Comparison of ENCODE assay signal across 32 cellular contexts in genomic region chr2:50419778-50420177, GRCh38.
"Had no signal": no experiment of that assay in that cellular context is flagged by ENCODE, and none has a peak within 500 bp of the region (broad histone marks: within the 10 kb centered on the region; RNA-seq: fewer than 3 reads in every experiment).

No MANE protein-coding gene starts in this region.

- H3K9me3 ChIP-seq: MG63 had no signal

- H3K27me3 ChIP-seq: MG63 had no signal

- DNase-seq: Karpas-422, Kasumi-1, MG63, MM.1S, MV-4-11, NCI-H1048, NCI-H1092, NCI-H1105, NCI-H1105 treated with DMSO at 0.1 percent for 48 hours, NCI-H1417 treated with DMSO at 0.1 percent for 48 hours, NCI-H1436, NCI-H1436 treated with DMSO at 0.1 percent for 48 hours, NCI-H1694, NCI-H1694 treated with DMSO at 0.1 percent for 48 hours, NCI-H187, NCI-H187 treated with DMSO at 0.1 percent for 48 hours, NCI-H1930, NCI-H2029, NCI-H2029 treated with DMSO at 0.1 percent for 48 hours, NCI-H2081, NCI-H2081 treated with DMSO at 0.1 percent for 48 hours, NCI-H2107, NCI-H2171, NCI-H2171 treated with DMSO at 0.1 percent for 48 hours, NCI-H2227 treated with DMSO at 0.1 percent for 48 hours, NCI-H226, NCI-H345, NCI-H446, NCI-H446 treated with DMSO at 0.1 percent for 48 hours, NCI-H510A, NCI-H510A treated with DMSO at 0.1 percent for 48 hours, NCI-H524 treated with DMSO at 0.1 percent for 48 hours had no signal

- H3K36me3 ChIP-seq: MG63 had no signal

- H3K4me3 ChIP-seq: MG63 had no signal
